9 cellular contexts compared by ENCODE assay signal in genomic region chr1:3320246-3321152, GRCh38.
DNase-seq lines count a peak whose midpoint lies in the region; ATAC-seq, FAIRE-seq and TF ChIP-seq lines count a peak whose summit lies in the region.
"Had no signal": no experiment of that assay in that cellular context is flagged by ENCODE, and none has a peak within 500 bp of the region (broad histone marks: within the 10 kb centered on the region; RNA-seq: fewer than 3 reads in every experiment).

No MANE protein-coding gene starts in this region.

- no peaks in the 10 kb centered on the region for H3K36me3 ChIP-seq in MG63
- no peaks in the 10 kb centered on the region for H3K36me3 ChIP-seq in K562 (ENCODE audit: control insufficient read depth, insufficient read depth, low read length)
- no peaks in the 10 kb centered on the region for H3K36me3 ChIP-seq in osteoblast (ENCODE audit: insufficient read depth, low read length)
- no peaks in the 10 kb centered on the region for H3K36me3 ChIP-seq in tibial nerve
- H3K36me3 ChIP-seq: breast epithelium had no signal

- TF ChIP-seq RAD21 in K562 (CRISPR knock-in tag; conservative IDR thresholded peaks at IDR 0.05 in 1 of 2, IDR thresholded peaks at IDR 0.05 in 1 of 2), result no peak

- TF ChIP-seq POLR2A in K562 (conservative IDR thresholded peaks at IDR 0.05) (no peak), tibial nerve (IDR thresholded peaks at IDR 0.05) (no peak)

- CTCF ChIA-PET in K562 (lab: Yijun Ruan, JAX; ENCODE audit: low intra/inter-chr PET ratio), result interaction anchor here (0.9 to 1.1 kb wide), 2 partner anchors 255 to 308 kb away, joined by 3 read pairs; no protein-coding TSS in a partner anchor

- TF ChIP-seq CTCF in K562 (IDR thresholded peaks at IDR 0.05 in 2 of 3, conservative IDR thresholded peaks at IDR 0.05 in 1 of 3; ENCODE audit: insufficient read depth in 2 of 3, low read depth in 1 of 3, low read length in 3 of 3) (0 out of 6 replicates have a peak, but pooled peaks of 1 of the 3 experiments have one; percentile 3), osteoblast (IDR thresholded peaks at IDR 0.05; ENCODE audit: extremely low read depth, low read depth, low read length) (no peak), tibial nerve (IDR thresholded peaks at IDR 0.05) (no peak)

- no peaks in the 10 kb centered on the region for H3K9me3 ChIP-seq in MG63
- no peaks in the 10 kb centered on the region for H3K9me3 ChIP-seq in K562 (replicated peaks; ENCODE audit: control insufficient read depth, insufficient read depth, low read depth, low read length)
- no peaks in the 10 kb centered on the region for H3K9me3 ChIP-seq in osteoblast (ENCODE audit: low read depth, low read length)
- no peaks in the 10 kb centered on the region for H3K9me3 ChIP-seq in tibial nerve
- H3K9me3 ChIP-seq: breast epithelium had no signal

- H3K4me2 ChIP-seq in K562 (ENCODE audit: insufficient read depth, low read length), result no peak overlapping the region
- H3K4me2 ChIP-seq in osteoblast (ENCODE audit: insufficient read depth, low read length), result peak overlapping the region; percentile 39

- intact Hi-C loops in K562 (cut with micrococcal nuclease), result no loop called here

- 12% methylated on average over 18 of the region's 18 CpGs for WGBS in K562 (ENCODE audit: insufficient coverage, low coverage, missing lambda C conversion rate)
- 47 to 58% methylated on average over 17 to 18 of the region's 18 CpGs for WGBS in tibial nerve, 2 donors

- no peak overlapping the region for H3K9ac ChIP-seq in K562 (ENCODE audit: insufficient read depth in 1 of 2, low read depth in 2 of 2, low read length in 2 of 2)

- BruUV-seq in K562 (replicated peaks; lab: Mats Ljungman, UMichigan), result no TSS peak

- TF ChIP-seq EP300 in K562 (IDR thresholded peaks at IDR 0.05; ENCODE audit: low read length) (no peak), tibial nerve (IDR thresholded peaks at IDR 0.05) (no peak)

- H3K4me3 ChIP-seq in MG63 (no peak overlapping the region), K562 (no peak overlapping the region), osteoblast (ENCODE audit: insufficient read depth, low read length) (no peak overlapping the region), tibial nerve (no peak overlapping the region)
- H3K4me3 ChIP-seq: breast epithelium had no signal

- peak; percentile 52 for DNase-seq in Daoy (ENCODE audit: low read depth)
- peak; percentile 45 for DNase-seq in MG63
- DNase-seq in K562 (ENCODE audit: extremely low read depth in 1 of 4, low spot score in 3 of 4), result no peak
- peak; percentile 93 for DNase-seq in osteoblast (ENCODE audit: insufficient read length, low spot score, missing footprints)
- DNase-seq in nucleus accumbens (lab: John Stamatoyannopoulos, UW), result no peak
- DNase-seq in hypothalamus (lab: John Stamatoyannopoulos, UW), result no peak
- no peak for DNase-seq in tibial nerve (ENCODE audit: low spot score in 2 of 2)

- no peak; the same call in 1 of the 3 replicates for ATAC-seq in K562
- ATAC-seq: sciatic nerve had no signal

- H3K27me3 ChIP-seq in MG63, result no peaks in the 10 kb centered on the region
- peaks cover 2 to 18% of the 10 kb centered on the region in 2 experiments; a peak in 4 of 5 replicates for H3K27me3 ChIP-seq in K562 (ENCODE audit: control insufficient read depth in 2 of 2, insufficient read depth in 2 of 2, low read length in 2 of 2)
- no peaks in the 10 kb centered on the region for H3K27me3 ChIP-seq in osteoblast (ENCODE audit: insufficient read depth, low read length)
- H3K27me3 ChIP-seq in tibial nerve, result peaks cover 0 to 32% of the 10 kb centered on the region in 2 donors

- H3K4me1 ChIP-seq in K562 (replicated peaks in 1 of 2; ENCODE audit: control insufficient read depth in 2 of 2, insufficient read depth in 2 of 2, low read length in 2 of 2) (peaks cover 0 to 8% of the 10 kb centered on the region in 2 experiments; a peak in 2 of 5 replicates), osteoblast (ENCODE audit: insufficient read depth, low read length) (peaks cover 10% of the 10 kb centered on the region), tibial nerve (peaks cover 0 to 68% (median 15%) of the 10 kb centered on the region in 4 donors)
- H3K4me1 ChIP-seq: breast epithelium had no signal

- H3K79me2 ChIP-seq in K562 (ENCODE audit: control insufficient read depth, insufficient read depth, low read length), result no peaks in the 10 kb centered on the region
- H3K79me2 ChIP-seq in osteoblast (ENCODE audit: insufficient read depth, low read length), result no peaks in the 10 kb centered on the region

- H3K9me1 ChIP-seq in K562 (ENCODE audit: control insufficient read depth, insufficient read depth, low read length), result no peaks in the 10 kb centered on the region

- in situ Hi-C loops in K562 (cut with MboI), result no loop called here

- POLR2A ChIA-PET in K562 (lab: Yijun Ruan, JAX), result interaction anchor here (1.3 kb wide), 1 partner anchor 13 kb away, joined by 3 read pairs; no protein-coding TSS in a partner anchor

- FAIRE-seq in K562 (lab: Jason Lieb, UNC), result no peak

- H4K20me1 ChIP-seq in K562 (replicated peaks; ENCODE audit: control insufficient read depth, insufficient read depth, low read length) (no peaks in the 10 kb centered on the region), osteoblast (ENCODE audit: insufficient read depth, low read length) (peaks cover 4% of the 10 kb centered on the region)

- H2AFZ ChIP-seq in K562 (ENCODE audit: low read depth, low read length), result no peak overlapping the region
- no peak overlapping the region for H2AFZ ChIP-seq in osteoblast (ENCODE audit: low read length)

- H3K27ac ChIP-seq in K562 (ENCODE audit: extremely low read depth, low read depth, low read length) (no peak overlapping the region), osteoblast (ENCODE audit: low read depth, low read length) (no peak overlapping the region), tibial nerve (no peak overlapping the region)
- H3K27ac ChIP-seq: breast epithelium had no signal

TF ChIP-seq in K562, 482 proteins besides CTCF, POLR2A, EP300 and RAD21 (continues in another document):
- TF ChIP-seq STAG1 (CRISPR knock-in tag; IDR thresholded peaks at IDR 0.05; ENCODE audit: borderline replicate concordance) (no peak), ZNF23 (CRISPR knock-in tag; IDR thresholded peaks at IDR 0.05) (no peak), TBP (optimal IDR thresholded peaks at IDR 0.05; ENCODE audit: low read depth, low read length) (no peak), IRF2 (CRISPR knock-in tag; IDR thresholded peaks at IDR 0.05) (no peak), SOX6 (IDR thresholded peaks at IDR 0.05) (no peak), CBFB (CRISPR knock-in tag; IDR thresholded peaks at IDR 0.05) (no peak), MTF1 (CRISPR knock-in tag; IDR thresholded peaks at IDR 0.05; ENCODE audit: borderline replicate concordance) (no peak), NRF1 (conservative IDR thresholded peaks at IDR 0.05 in 1 of 2, IDR thresholded peaks at IDR 0.05 in 1 of 2) (0 out of 4 replicates have a peak, but pooled peaks of 1 of the 2 experiments have one; percentile 2), ARNT (IDR thresholded peaks at IDR 0.05) (no peak), ZNF431 (CRISPR knock-in tag; IDR thresholded peaks at IDR 0.05) (no peak), TCF15 (CRISPR knock-in tag; IDR thresholded peaks at IDR 0.05) (no peak), L3MBTL2 (IDR thresholded peaks at IDR 0.05) (0 out of 2 replicates have a peak, but pooled peaks have one; percentile 21), JUND (IDR thresholded peaks at IDR 0.05; ENCODE audit: borderline replicate concordance, low read depth, low read length) (peak; percentile 54), JUND (tag; IDR thresholded peaks at IDR 0.05; ENCODE audit: borderline replicate concordance, low read depth, low read length) (no peak; the same call in 2 of the 3 replicates), SRSF9 (IDR thresholded peaks at IDR 0.05; ENCODE audit: borderline replicate concordance, low read depth, low read length) (no peak), ETS1 (conservative IDR thresholded peaks at IDR 0.05; ENCODE audit: control insufficient read depth, low read depth, low read length) (no peak)

Comparison
In these comparisons a context has a peak if more than half of its experiments do, and no peak if none do; other contexts are left out.
1. DNase-seq: peak in Daoy (single experiment), MG63 (single experiment) and osteoblast (single experiment); none in K562 (0 of 4), nucleus accumbens (0 of 56), hypothalamus (0 of 51) and tibial nerve (0 of 2).